Comparison of ENCODE assay signal across 8 cellular contexts in the genomic region with DNA sequence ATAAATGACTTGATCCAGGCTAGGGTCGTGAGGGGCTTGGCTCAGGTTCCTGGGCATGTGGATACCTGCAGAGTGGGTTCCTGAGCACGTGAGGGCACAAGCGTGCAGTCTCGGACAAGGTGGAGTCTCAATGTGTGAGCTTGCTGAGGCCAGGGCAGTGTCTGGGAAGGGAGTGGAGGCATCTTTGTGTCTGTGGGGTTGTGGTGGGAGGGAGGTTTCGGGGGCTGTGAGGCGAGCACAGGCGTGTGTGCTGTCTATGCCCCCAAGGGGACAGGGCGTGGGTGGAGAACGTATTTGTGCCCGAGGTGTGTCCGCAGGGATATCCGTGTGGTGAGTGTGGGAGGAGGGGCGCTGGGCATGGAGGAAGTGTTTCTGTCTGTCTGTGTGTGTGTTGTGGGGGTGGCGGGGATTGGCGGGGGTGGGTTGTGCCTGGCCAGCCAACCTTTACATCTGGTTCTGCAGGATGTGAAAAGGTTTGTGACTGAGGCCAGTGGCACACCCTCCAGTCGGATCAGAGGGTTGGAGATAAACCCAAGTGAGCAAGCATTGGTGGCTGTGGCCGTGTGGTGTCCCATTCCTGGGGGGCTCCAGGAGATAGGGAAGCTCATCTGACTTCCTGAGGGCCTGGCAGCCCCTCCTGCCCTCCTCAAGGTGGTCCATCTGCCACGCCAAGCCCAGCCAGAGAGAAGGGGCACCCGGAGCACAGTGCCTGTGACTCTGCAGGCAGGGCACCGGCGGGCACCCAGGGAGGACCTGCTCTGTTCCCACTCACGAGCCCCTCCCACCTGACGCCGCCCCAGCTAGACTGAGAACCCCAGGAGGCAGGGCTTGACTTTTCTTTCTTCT. TPM values are rescaled to one million over a fixed set of nuclear protein-coding genes. Genes with fewer than 3 reads are reported as not detected.
A peak's percentile ranks its signal among the peaks of the same experiment; 100 is the strongest.
DNase-seq lines count a peak whose midpoint lies in the region; ATAC-seq and TF ChIP-seq lines count a peak whose summit lies in the region.

No MANE protein-coding gene starts in this region.

- no peaks in the 10 kb centered on the region for H3K36me3 ChIP-seq in right atrium auricular region

- no peaks in the 10 kb centered on the region for H3K9me3 ChIP-seq in right atrium auricular region

- CTCF ChIA-PET in activated B cell treated with CpG ODN at 0.5 μM for 24 hours (lab: Charles Lee), result interaction anchor here (1.2 to 6.1 kb wide), 5 partner anchors 18 to 315 kb away, joined by 3 to 37 read pairs (median 16); a partner anchor contains a TSS

- TF ChIP-seq CTCF in GM13976 (IDR thresholded peaks at IDR 0.05; ENCODE audit: borderline replicate concordance, control extremely low read depth, extremely low read depth, insufficient read depth, missing control alignments) (no peak), activated B cell treated with CpG ODN at 0.5 μM for 24 hours (IDR thresholded peaks at IDR 0.05) (no peak), right atrium auricular region (IDR thresholded peaks at IDR 0.05) (no peak)

- POLR2A ChIA-PET in activated B cell treated with CpG ODN at 0.5 μM for 24 hours (lab: Charles Lee), result interaction anchor here (0.7 to 13.0 kb wide), 16 partner anchors 8 to 359 kb away, joined by 3 to 344 read pairs (median 4); a partner anchor contains a TSS

- H3K4me1 ChIP-seq in right atrium auricular region, result peaks cover 0 to 34% of the 10 kb centered on the region in 2 donors

- no peaks in the 10 kb centered on the region for H3K36me3 Mint-ChIP-seq in activated B cell treated with CpG ODN at 0.5 μM for 24 hours (ENCODE audit: low read depth)
- no peaks in the 10 kb centered on the region for H3K36me3 Mint-ChIP-seq in stimulated activated naive B cell treated with anti-CD40 and anti-IgM and Interleukin-4, amounts not matched to agents 10 μg/mL and 1 μg/mL and 100 μg/mL, for 72 hours

- intact Hi-C loops in activated B cell treated with CpG ODN at 0.5 μM for 24 hours (cut with micrococcal nuclease), result loop anchor here (1.0 to 2.0 kb wide), 6 partner anchors 10 to 63 kb away; a partner anchor contains a TSS

- in situ Hi-C loops in GM13976 (cut with MboI; ENCODE audit: low sequenced_read_pairs, unreplicated experiment) (no loop called here), ACHN (cut with HindIII; ENCODE audit: low pct_ligation_motif_present, low pct_unique_long_range_greater_than_20kb, low sequenced_read_pairs) (no loop called here)

- H3K27ac ChIP-seq in right atrium auricular region, result peak overlapping the region; percentile 35 to 51

- H3K9me3 Mint-ChIP-seq in activated B cell treated with CpG ODN at 0.5 μM for 24 hours, result no peaks in the 10 kb centered on the region
- peaks cover 2 to 3% of the 10 kb centered on the region in 2 donors for H3K9me3 Mint-ChIP-seq in stimulated activated naive B cell treated with anti-CD40 and anti-IgM and Interleukin-4, amounts not matched to agents 10 μg/mL and 1 μg/mL and 100 μg/mL, for 72 hours

- peak overlapping the region in 1 of 2 donors; percentile 9 for H3K4me3 ChIP-seq in right atrium auricular region

- peak overlapping the region; percentile 98 for H3K27ac Mint-ChIP-seq in activated B cell treated with CpG ODN at 0.5 μM for 24 hours
- H3K27ac Mint-ChIP-seq in stimulated activated naive B cell treated with anti-CD40 and anti-IgM and Interleukin-4, amounts not matched to agents 10 μg/mL and 1 μg/mL and 100 μg/mL, for 72 hours, result peak overlapping the region; percentile 95

- peak overlapping the region; percentile 79 for H3K4me3 Mint-ChIP-seq in activated B cell treated with CpG ODN at 0.5 μM for 24 hours
- H3K4me3 Mint-ChIP-seq in stimulated activated naive B cell treated with anti-CD40 and anti-IgM and Interleukin-4, amounts not matched to agents 10 μg/mL and 1 μg/mL and 100 μg/mL, for 72 hours, result peak overlapping the region; percentile 69

- H3K27me3 Mint-ChIP-seq in activated B cell treated with CpG ODN at 0.5 μM for 24 hours, result no peaks in the 10 kb centered on the region
- no peaks in the 10 kb centered on the region for H3K27me3 Mint-ChIP-seq in stimulated activated naive B cell treated with anti-CD40 and anti-IgM and Interleukin-4, amounts not matched to agents 10 μg/mL and 1 μg/mL and 100 μg/mL, for 72 hours

- no peaks in the 10 kb centered on the region for H3K27me3 ChIP-seq in right atrium auricular region

- DNase-seq in GM13976 (ENCODE audit: low spot score) (peak; percentile 66), activated B cell treated with CpG ODN at 0.5 μM for 24 hours (peak; percentile 79), right atrium auricular region (ENCODE audit: low spot score) (no peak), NCI-H1694 treated with DMSO at 0.1 percent for 48 hours (lab: John Stamatoyannopoulos, UW) (no peak), ACHN (no peak)
- DNase-seq in stimulated activated naive B cell treated with anti-CD40 and anti-IgM and Interleukin-4, amounts not matched to agents 10 μg/mL and 1 μg/mL and 100 μg/mL, for 72 hours, result peak; percentile 89

- ATAC-seq in HG03175 (IDR thresholded peaks at IDR 0.05; ENCODE audit: unreplicated experiment), result peak; percentile 41
- ATAC-seq in activated B cell treated with CpG ODN at 0.5 μM for 24 hours (ENCODE audit: low read depth), result peak; percentile 81
- ATAC-seq in stimulated activated naive B cell treated with anti-CD40 and anti-IgM and Interleukin-4, amounts not matched to agents 10 μg/mL and 1 μg/mL and 100 μg/mL, for 72 hours (replicated peaks), result peak; percentile 80 to 85
- no peak for ATAC-seq in GM21528 (IDR thresholded peaks at IDR 0.05; ENCODE audit: low FRiP score, unreplicated experiment)

- peaks cover 76% of the 10 kb centered on the region for H3K4me1 Mint-ChIP-seq in activated B cell treated with CpG ODN at 0.5 μM for 24 hours
- peaks cover 43 to 74% of the 10 kb centered on the region in 2 donors for H3K4me1 Mint-ChIP-seq in stimulated activated naive B cell treated with anti-CD40 and anti-IgM and Interleukin-4, amounts not matched to agents 10 μg/mL and 1 μg/mL and 100 μg/mL, for 72 hours

RNA-seq across cellular contexts. Expression of a gene that starts 57.1 kb away (rescaled TPM):
- total RNA-seq in activated B cell treated with CpG ODN at 0.5 μM for 24 hours, result 56.7 and 62.1 TPM in 2 replicates
- 10 to 100 TPM; 43.2 to 47.3 TPM for total RNA-seq in right atrium auricular region

Comparison
In these comparisons a context has a peak if more than half of its experiments do, and no peak if none do; other contexts are left out.
1. DNase-seq: peak in GM13976 (single experiment), activated B cell treated with CpG ODN at 0.5 μM for 24 hours (single experiment) and stimulated activated naive B cell treated with anti-CD40 and anti-IgM and Interleukin-4, amounts not matched to agents 10 μg/mL and 1 μg/mL and 100 μg/mL, for 72 hours (single experiment); none in right atrium auricular region (single experiment), NCI-H1694 treated with DMSO at 0.1 percent for 48 hours (single experiment) and ACHN (single experiment).